In the genomic region with DNA sequence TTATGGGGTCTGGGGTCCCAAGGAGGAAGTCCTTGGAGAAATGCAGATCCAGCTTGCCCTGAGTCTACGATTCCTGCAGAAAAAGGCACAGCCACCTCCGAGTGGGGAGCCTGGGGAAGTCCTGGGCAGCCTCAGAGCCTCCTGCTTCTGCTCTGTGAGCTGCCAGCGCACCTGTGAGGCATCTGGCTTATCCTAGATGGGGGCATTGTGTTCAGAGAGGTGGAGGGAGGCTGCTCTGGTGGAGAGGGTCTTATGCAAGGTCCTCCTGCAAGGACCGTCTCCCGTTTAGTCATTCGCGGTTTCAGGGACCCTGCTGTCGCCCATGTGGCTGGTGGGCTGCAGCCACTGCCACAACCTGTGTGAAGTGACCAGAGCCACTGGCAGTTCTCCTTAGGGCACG, we compare ENCODE assay signal across 31 cellular contexts. TPM values are rescaled to one million over a fixed set of nuclear protein-coding genes. Genes with fewer than 3 reads are reported as not detected.
"Had no signal": no experiment of that assay in that cellular context is flagged by ENCODE, and none has a peak within 500 bp of the region (broad histone marks: within the 10 kb centered on the region; RNA-seq: fewer than 3 reads in every experiment).

No MANE protein-coding gene starts in this region.

- H3K4me2 ChIP-seq: neural progenitor cell had no signal

- H3K9ac ChIP-seq: neural progenitor cell had no signal

- FAIRE-seq: kidney, small intestine had no signal

- H3K36me3 ChIP-seq: left lung, lower lobe of right lung, neural progenitor cell, ovary, spleen, suprapubic skin, thoracic aorta, tibial artery, upper lobe of right lung had no signal

- H3K4me1 ChIP-seq: left lung, neural progenitor cell, spleen, suprapubic skin, tibial artery, upper lobe of right lung had no signal

- H3K9me3 ChIP-seq: left lung, lower lobe of right lung, ovary, spleen, suprapubic skin, thoracic aorta, tibial artery, upper lobe of right lung had no signal

- H3K27me3 ChIP-seq: left lung, neural progenitor cell, ovary, spleen, suprapubic skin, tibial artery, upper lobe of right lung had no signal

- H3K27ac ChIP-seq: left lung, lower lobe of right lung, neural progenitor cell, ovary, spleen, suprapubic skin, thoracic aorta, tibial artery, upper lobe of right lung had no signal

- DNase-seq: hippocampal formation; kidney; left colon; left lung; lower lobe of right lung; mammary epithelial cell; mesenchymal stem cell; naive B cell; natural killer cell; nephron progenitor cell; ovary; right cardiac atrium; small intestine; spleen; stimulated activated CD4-positive, alpha-beta T cell treated with anti-CD3 and anti-CD28 coated beads, Interleukin-4, amount 100 ng/mL, for 24 hours; stimulated activated naive CD4-positive, alpha-beta T cell; trophoblast cell; upper lobe of right lung had no signal

- ATAC-seq: left colon; left lung; lower lobe of right lung; natural killer cell; right cardiac atrium; sciatic nerve; stimulated activated effector memory CD8-positive, alpha-beta T cell treated with anti-CD3 and anti-CD28 coated beads, Interleukin-12 subunit alpha, Interleukin-12 subunit beta, amount 100 ng/mL, for 72 hours; upper lobe of right lung had no signal

- H2AFZ ChIP-seq: neural progenitor cell had no signal

- H3K4me3 ChIP-seq: left lung, lower lobe of right lung, neural progenitor cell, ovary, spleen, suprapubic skin, thoracic aorta, tibial artery, upper lobe of right lung had no signal

RNA-seq across cellular contexts. Expression of a gene that starts 53.0 kb away (rescaled TPM):
- total RNA-seq: kidney, left colon, liver, mesothelial cell of epicardium, mononuclear cell, natural killer cell, omental fat pad, pulmonary artery endothelial cell, renal cortical epithelial cell, sciatic nerve, spleen, subcutaneous adipose tissue, suprapubic skin, thoracic aorta, upper lobe of right lung had no signal
- polyA plus RNA-seq: liver, spleen had no signal
